8 cellular contexts compared by ENCODE assay signal in the genomic region with DNA sequence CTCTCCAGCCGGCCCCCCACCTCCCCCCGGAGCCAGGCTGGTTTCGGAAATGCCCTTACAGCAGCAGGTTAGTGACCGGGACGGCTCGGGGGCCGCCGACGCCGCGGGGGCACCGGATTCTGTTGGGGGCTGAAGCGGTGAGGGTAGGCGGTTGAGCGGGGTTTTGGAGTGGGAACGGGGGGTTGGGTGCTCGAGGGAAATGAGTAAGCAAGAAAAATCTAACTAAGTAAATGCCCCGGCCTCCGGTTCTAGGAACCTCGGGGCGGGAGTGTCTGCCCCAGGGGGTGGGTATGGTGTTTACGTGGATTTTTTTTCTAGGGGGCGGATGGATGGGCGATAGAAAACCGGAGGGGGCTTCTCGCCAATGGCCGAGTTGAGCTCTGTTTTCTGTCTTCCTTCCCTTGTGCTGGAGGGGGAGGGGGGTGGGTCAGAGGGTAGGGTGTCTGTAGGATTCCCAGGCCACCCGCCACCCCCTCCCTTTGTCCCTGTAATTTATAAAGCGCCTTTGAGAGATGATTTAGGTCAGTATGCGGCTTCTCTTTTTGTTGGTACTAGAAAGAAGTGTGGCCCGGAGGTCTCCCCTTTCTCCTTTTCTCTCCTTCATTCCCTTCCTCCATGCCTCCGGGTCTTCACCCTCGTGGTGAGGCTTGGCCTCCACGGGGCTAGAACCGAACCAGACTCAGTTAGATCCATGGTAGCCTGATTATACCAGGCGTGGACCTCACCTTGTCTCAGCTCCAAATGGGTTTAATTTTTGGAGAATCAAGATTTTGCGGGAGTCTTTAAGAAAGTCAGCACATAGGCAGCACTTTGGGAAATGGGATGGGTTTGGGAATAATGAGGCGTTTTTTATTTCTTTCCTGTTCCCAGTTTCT. TPM values are rescaled to one million over a fixed set of nuclear protein-coding genes. Genes with fewer than 3 reads are reported as not detected.
DNase-seq lines count a peak whose midpoint lies in the region; ATAC-seq, FAIRE-seq and TF ChIP-seq lines count a peak whose summit lies in the region.

No MANE protein-coding gene starts in this region.

- H3K9ac ChIP-seq in MM.1S (ENCODE audit: low read length) (peak overlapping the region; percentile 95), kidney (ENCODE audit: low read length in 2 of 2) (peak overlapping the region; percentile 32 to 60)

- no peak for TF ChIP-seq POLR2A in body of pancreas (IDR thresholded peaks at IDR 0.05)

- no peak for FAIRE-seq in kidney (lab: Jason Lieb, UNC)

- peaks cover 41% of the 10 kb centered on the region for H3F3A ChIP-seq in MM.1S (ENCODE audit: insufficient read depth, low read length)

- H4K20me1 ChIP-seq in MM.1S (ENCODE audit: insufficient read depth, low read length), result no peaks in the 10 kb centered on the region

- H3K4me1 ChIP-seq in MM.1S (ENCODE audit: low read length) (peaks cover 33% of the 10 kb centered on the region), body of pancreas (peaks cover 15% of the 10 kb centered on the region), kidney (ENCODE audit: control insufficient read depth in 1 of 2, insufficient read depth in 1 of 2, low read depth in 1 of 2, low read length in 2 of 2) (no peaks in the 10 kb centered on the region)

- H3K9me3 ChIP-seq in MM.1S (replicated peaks; ENCODE audit: insufficient read depth, low read length) (no peaks in the 10 kb centered on the region), body of pancreas (no peaks in the 10 kb centered on the region), kidney (ENCODE audit: control insufficient read depth in 1 of 2, low read length in 2 of 2) (no peaks in the 10 kb centered on the region)

- peak overlapping the region; percentile 83 for H3K4me3 ChIP-seq in MM.1S (ENCODE audit: low read length)
- H3K4me3 ChIP-seq in body of pancreas, result peak overlapping the region; percentile 65 to 84
- peak overlapping the region; percentile 64 to 85 for H3K4me3 ChIP-seq in kidney (ENCODE audit: low read length in 2 of 2)

- peaks cover 67% of the 10 kb centered on the region for H3K79me2 ChIP-seq in MM.1S (ENCODE audit: low read length)

- ATAC-seq in GM21576 (IDR thresholded peaks at IDR 0.05; ENCODE audit: unreplicated experiment) (peak; percentile 4), body of pancreas (no peak), GM18867 (IDR thresholded peaks at IDR 0.05; ENCODE audit: unreplicated experiment) (no peak)

- H3K27me3 ChIP-seq in MM.1S (replicated peaks; ENCODE audit: insufficient read depth, low read length) (no peaks in the 10 kb centered on the region), body of pancreas (no peaks in the 10 kb centered on the region)

- WGBS in body of pancreas, 2 donors, result 1 to 4% methylated on average over 26 to 36 of the region's 38 CpGs

- H3K4me2 ChIP-seq in MM.1S (ENCODE audit: low read depth, low read length), result peak overlapping the region; percentile 68

- H3K36me3 ChIP-seq in MM.1S (replicated peaks; ENCODE audit: insufficient read depth, low read length) (no peaks in the 10 kb centered on the region), body of pancreas (replicated peaks in 1 of 2; ENCODE audit: insufficient read depth in 1 of 2, low read depth in 2 of 2) (no peaks in the 10 kb centered on the region), kidney (ENCODE audit: control insufficient read depth in 1 of 2, insufficient read depth in 2 of 2, low read length in 2 of 2) (no peaks in the 10 kb centered on the region)

- peak; percentile 55 to 62 for DNase-seq in AML-193 (lab: John Stamatoyannopoulos, UW)
- DNase-seq in MM.1S, result no peak
- DNase-seq in UCSD-AML1 (lab: John Stamatoyannopoulos, UW; ENCODE audit: unreplicated experiment), result peak; percentile 91
- DNase-seq in body of pancreas, result peak in 2 of 4 donors; percentile 23 to 35
- no peak for DNase-seq in kidney
- DNase-seq in stimulated activated CD4-positive, alpha-beta T cell treated with anti-CD3 and anti-CD28 coated beads, Interleukin-2, amount 100 ng/mL, for 4 hours (ENCODE audit: low read depth), result peak; percentile 80

- H2AFZ ChIP-seq in MM.1S (ENCODE audit: low read length), result no peak overlapping the region

- H3K27ac ChIP-seq in MM.1S (ENCODE audit: low read length) (peak overlapping the region; percentile 94), body of pancreas (peak overlapping the region in 3 of 4 donors; percentile 51 to 89 (median 88)), kidney (ENCODE audit: low read depth in 2 of 2, low read length in 2 of 2) (peak overlapping the region; percentile 80 to 90)

- intact Hi-C loops in body of pancreas (cut with DNase I), result no loop called here
- intact Hi-C loops in kidney (cut with DNase I), result no loop called here

- no peak for TF ChIP-seq CTCF in MM.1S (IDR thresholded peaks at IDR 0.05; ENCODE audit: low read length)
- no peak for TF ChIP-seq CTCF in body of pancreas (IDR thresholded peaks at IDR 0.05)
- no peak for TF ChIP-seq CTCF in kidney (IDR thresholded peaks at IDR 0.05; ENCODE audit: borderline replicate concordance, extremely low read depth, insufficient read depth)

- no peaks in the 10 kb centered on the region for H3K9me2 ChIP-seq in MM.1S (replicated peaks; ENCODE audit: insufficient read depth, low read length)

RNA-seq across cellular contexts. Expression of a gene that starts 2.3 kb away (rescaled TPM):
- total RNA-seq in body of pancreas (1 to 10 TPM; 2.0 to 2.3 TPM), kidney (11.0 TPM)
- 3.7 TPM for polyA plus RNA-seq in kidney (ENCODE audit: insufficient read depth, low read depth, low replicate concordance)

Comparison
In these comparisons a context has a peak if more than half of its experiments do, and no peak if none do; other contexts are left out.
1. DNase-seq: peak in AML-193 (2 of 2), UCSD-AML1 (single experiment) and stimulated activated CD4-positive, alpha-beta T cell treated with anti-CD3 and anti-CD28 coated beads, Interleukin-2, amount 100 ng/mL, for 4 hours (single experiment); none in MM.1S (single experiment) and kidney (single experiment).
2. Peak in every context shown above with its lines, with median percentiles within 50 percentile points of each other: H3K27ac ChIP-seq and H3K4me3 ChIP-seq.